ENCODE assay signal across 8 cellular contexts in the genomic region with DNA sequence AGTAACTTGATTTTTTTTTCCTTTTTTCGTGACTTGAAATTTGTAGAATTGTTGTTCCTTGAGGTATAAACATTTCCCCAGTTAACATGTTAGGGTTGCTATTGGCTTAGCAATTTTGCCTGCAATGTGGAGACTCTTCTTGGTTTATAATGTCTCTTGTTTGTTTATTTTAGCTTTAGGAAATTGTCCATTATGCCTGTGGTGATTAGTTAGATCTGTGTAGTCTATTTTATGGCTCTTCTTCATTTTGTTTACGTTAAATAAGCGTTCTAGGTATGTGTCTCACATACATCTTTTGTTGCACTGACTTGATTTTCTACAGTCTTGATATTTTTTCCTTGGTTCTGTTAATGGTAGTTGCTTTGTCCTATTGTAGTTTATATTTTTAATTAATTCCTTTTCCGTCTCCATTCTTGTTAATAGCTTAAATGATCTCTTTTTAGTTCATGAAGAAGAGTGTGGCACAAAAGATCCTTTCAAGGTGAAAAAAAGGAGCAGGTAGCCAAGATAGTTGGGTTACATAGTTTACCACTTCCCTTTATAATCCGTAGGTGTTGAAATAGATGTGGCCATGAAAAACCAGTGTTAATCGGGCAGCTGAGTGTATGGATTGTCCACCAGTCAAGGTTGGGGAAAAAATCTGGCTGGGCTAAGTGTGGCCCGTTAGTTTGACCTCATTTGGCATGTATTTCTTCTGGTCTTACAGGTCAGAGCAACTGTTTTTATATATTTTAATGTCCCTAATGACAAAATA. TPM values are rescaled to one million over a fixed set of nuclear protein-coding genes. Genes with fewer than 3 reads are reported as not detected.
DNase-seq lines count a peak whose midpoint lies in the region; TF ChIP-seq lines count a peak whose summit lies in the region.

No MANE protein-coding gene starts in this region.

- H3K27ac ChIP-seq in SK-N-MC: peak overlapping the region; percentile 81
- H3K27ac ChIP-seq in left ventricle myocardium inferior (replicated peaks): peak overlapping the region; percentile 84
- peak overlapping the region; percentile 82 to 94 (median 91) for H3K27ac ChIP-seq in stomach
- no peak overlapping the region for H3K27ac ChIP-seq in substantia nigra (ENCODE audit: low read depth, low read length, poor library complexity, severe bottlenecking)

- H3K4me1 ChIP-seq in left ventricle myocardium inferior (peaks cover 92% of the 10 kb centered on the region), stomach (peaks cover 46 to 100% (median 75%) of the 10 kb centered on the region in 4 donors)

- intact Hi-C loops in left ventricle myocardium inferior (cut with micrococcal nuclease) (no loop called here), stomach (cut with DNase I; ENCODE audit: low total_unique reads) (no loop called here)

- H3K36me3 ChIP-seq in SK-N-MC (ENCODE audit: insufficient read depth, low read length) (no peaks in the 10 kb centered on the region), left ventricle myocardium inferior (no peaks in the 10 kb centered on the region), stomach (no peaks in the 10 kb centered on the region)

- peak; percentile 42 for DNase-seq in SIG-M5 treated with dmso at 0.1 percent for 504 hours (lab: John Stamatoyannopoulos, UW; ENCODE audit: unreplicated experiment)
- no peak for DNase-seq in SIG-M5 (lab: John Stamatoyannopoulos, UW)
- DNase-seq in SK-N-MC (ENCODE audit: low read depth, low spot score): no peak
- DNase-seq in left ventricle myocardium inferior: no peak
- no peak for DNase-seq in stomach
- DNase-seq in substantia nigra (lab: John Stamatoyannopoulos, UW): no peak
- no peak for DNase-seq in glomerular visceral epithelial cell (ENCODE audit: extremely low spot score)
- no peak for DNase-seq in NCI-H128 (lab: John Stamatoyannopoulos, UW; ENCODE audit: unreplicated experiment)

- H3K9me3 ChIP-seq in SK-N-MC (ENCODE audit: low read depth, low read length): no peaks in the 10 kb centered on the region
- no peaks in the 10 kb centered on the region for H3K9me3 ChIP-seq in left ventricle myocardium inferior (replicated peaks)
- no peaks in the 10 kb centered on the region for H3K9me3 ChIP-seq in stomach

- peak overlapping the region; percentile 66 for H3K4me3 ChIP-seq in SK-N-MC
- peak overlapping the region; percentile 46 for H3K4me3 ChIP-seq in left ventricle myocardium inferior
- peak overlapping the region in 2 of 4 donors; percentile 10 to 12 for H3K4me3 ChIP-seq in stomach

- H3K9ac ChIP-seq in SK-N-MC (ENCODE audit: insufficient read length): no peak overlapping the region

- no peak for TF ChIP-seq POLR2A in stomach (IDR thresholded peaks at IDR 0.05)

- TF ChIP-seq CTCF in left ventricle myocardium inferior (IDR thresholded peaks at IDR 0.05; ENCODE audit: borderline replicate concordance): no peak
- no peak for TF ChIP-seq CTCF in stomach (IDR thresholded peaks at IDR 0.05)

- TF ChIP-seq EP300 in stomach (IDR thresholded peaks at IDR 0.05): no peak

- H3K27me3 ChIP-seq in left ventricle myocardium inferior (ENCODE audit: low read depth): no peaks in the 10 kb centered on the region
- H3K27me3 ChIP-seq in stomach: no peaks in the 10 kb centered on the region

- 46 to 54% (median 51%) methylated on average over 7 of the region's 7 CpGs for WGBS in stomach, 5 donors

RNA-seq across cellular contexts. Expression of a gene that starts 12.1 kb away (rescaled TPM):
- total RNA-seq in left ventricle myocardium inferior (39.2 TPM), stomach (100 to 1,000 TPM in 3 of 5 donors, 10 to 100 TPM in 2; 74.1 to 222 (median 160) TPM)
- 10 to 100 TPM; 22.3 to 64.5 (median 43.7) TPM for polyA plus RNA-seq in stomach

RNA-seq across cellular contexts. Expression of a gene that starts 48.1 kb away (rescaled TPM):
- 4.7 TPM for total RNA-seq in left ventricle myocardium inferior
- 1 to 10 TPM in 4 of 5 donors, under 1 TPM in 1; 0.58 to 7.1 (median 2.9) TPM for total RNA-seq in stomach
- polyA plus RNA-seq in stomach: 1 to 10 TPM in 2 of 3 donors, under 1 TPM in 1; 0.93 to 2.0 (median 1.2) TPM
